ENCODE assay signal across 1 cellular context in the genomic region with DNA sequence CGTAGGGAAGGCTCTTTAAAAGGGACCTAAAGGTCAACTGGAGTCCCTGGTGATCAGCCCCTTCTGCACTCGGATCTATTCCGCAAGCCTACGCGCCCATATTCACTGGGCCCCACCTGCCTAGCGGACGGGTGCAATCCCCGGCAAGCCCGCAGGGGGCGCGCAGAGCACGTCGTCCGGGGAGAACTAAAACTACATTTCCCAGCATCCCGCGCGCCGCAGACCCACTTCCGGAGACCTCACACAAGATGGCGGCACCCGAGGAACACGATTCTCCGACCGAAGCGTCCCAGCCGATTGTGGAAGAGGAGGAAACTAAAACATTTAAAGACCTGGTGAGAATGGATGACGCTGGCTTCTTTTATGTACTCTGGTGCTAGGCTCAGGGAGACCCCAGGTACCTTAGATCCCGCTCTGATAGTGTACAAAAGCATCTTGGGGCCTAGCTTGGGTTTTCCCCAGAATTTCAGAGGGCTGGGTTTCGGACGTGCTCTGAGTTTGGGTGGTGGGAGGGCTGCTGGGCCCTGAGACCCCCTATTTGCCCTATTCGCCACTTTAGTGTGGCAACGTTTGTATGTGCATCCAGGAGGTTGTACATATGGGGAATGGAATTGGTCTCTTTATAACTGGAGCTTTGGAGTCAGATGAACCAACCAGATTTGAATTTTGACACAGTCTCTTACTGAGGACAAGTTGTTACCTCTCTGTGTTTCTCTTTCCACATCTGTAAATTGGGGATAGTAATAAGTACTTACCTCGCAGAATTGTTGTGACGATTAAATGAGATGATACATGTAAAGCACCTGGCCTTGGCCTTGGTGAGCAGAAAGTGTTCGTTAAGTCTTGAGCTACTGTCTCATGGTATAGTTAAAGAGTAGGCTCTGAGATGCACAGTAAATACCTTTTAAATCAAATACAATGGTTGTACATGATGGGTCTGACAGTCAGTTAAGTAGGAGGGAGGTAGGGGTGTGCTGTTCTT.
TF ChIP-seq lines count a peak whose summit lies in the region.

TSS of gene DDX47 (plus strand) at position 227 of the 982 bp plus-strand sequence. CDS start at position 249, 22 bp downstream.

TF ChIP-seq in HepG2, 621 proteins besides CTCF, POLR2A, EP300 and RAD21 (continued from another document and continues in another):
- TF ChIP-seq BCLAF1 (IDR thresholded peaks at IDR 0.05) (no peak), NCOA2 (CRISPR knock-in tag; IDR thresholded peaks at IDR 0.05) (0 out of 2 replicates have a peak, but pooled peaks have one; percentile 32), ZNF280D (CRISPR knock-in tag; IDR thresholded peaks at IDR 0.05) (no peak), ZFX (CRISPR knock-in tag; IDR thresholded peaks at IDR 0.05; ENCODE audit: low read depth) (peak; percentile 99), ZNF850 (CRISPR knock-in tag; conservative IDR thresholded peaks at IDR 0.05) (no peak), SALL2 (CRISPR knock-in tag; IDR thresholded peaks at IDR 0.05) (no peak), ESRRA (CRISPR knock-in tag; IDR thresholded peaks at IDR 0.05; ENCODE audit: low read depth) (0 out of 2 replicates have a peak, but pooled peaks have one; percentile 25), SNAPC5 (CRISPR knock-in tag; IDR thresholded peaks at IDR 0.05; ENCODE audit: borderline replicate concordance) (no peak), ZSCAN31 (CRISPR knock-in tag; IDR thresholded peaks at IDR 0.05; ENCODE audit: low read depth) (peak; percentile 72; the same call in 1 of the 2 replicates), ZBTB3 (CRISPR knock-in tag; IDR thresholded peaks at IDR 0.05; ENCODE audit: borderline replicate concordance, low read depth) (no peak; the same call in 1 of the 2 replicates), ZNF101 (CRISPR knock-in tag; IDR thresholded peaks at IDR 0.05; ENCODE audit: borderline replicate concordance, low read depth) (no peak), KLF9 (CRISPR knock-in tag; IDR thresholded peaks at IDR 0.05; ENCODE audit: low read depth) (no peak), ZFP36L2 (CRISPR knock-in tag; IDR thresholded peaks at IDR 0.05) (no peak; the same call in 1 of the 2 replicates), ZNF501 (CRISPR knock-in tag; IDR thresholded peaks at IDR 0.05) (peak; percentile 85), RFX5 (IDR thresholded peaks at IDR 0.05; ENCODE audit: low read depth, low read length) (no peak), ZNF383 (CRISPR knock-in tag; IDR thresholded peaks at IDR 0.05; ENCODE audit: borderline replicate concordance) (no peak), ZNF18 (CRISPR knock-in tag; IDR thresholded peaks at IDR 0.05; ENCODE audit: insufficient replicate concordance) (no peak), ZNF256 (CRISPR knock-in tag; conservative IDR thresholded peaks at IDR 0.05) (no peak), ZNF260 (CRISPR knock-in tag; IDR thresholded peaks at IDR 0.05; ENCODE audit: borderline replicate concordance, low read depth) (no peak), ZBTB1 (CRISPR knock-in tag; IDR thresholded peaks at IDR 0.05; ENCODE audit: borderline replicate concordance) (no peak), ZBED4 (CRISPR knock-in tag; IDR thresholded peaks at IDR 0.05; ENCODE audit: borderline replicate concordance) (no peak), ZNF577 (CRISPR knock-in tag; IDR thresholded peaks at IDR 0.05; ENCODE audit: borderline replicate concordance, low read depth) (no peak), THAP7 (CRISPR knock-in tag; IDR thresholded peaks at IDR 0.05) (peak; percentile 96), ZNF646 (CRISPR knock-in tag; IDR thresholded peaks at IDR 0.05) (no peak; the same call in 1 of the 2 replicates), RFXAP (CRISPR knock-in tag; IDR thresholded peaks at IDR 0.05; ENCODE audit: borderline replicate concordance) (peak; percentile 40; the same call in 1 of the 2 replicates), U2AF1 (optimal IDR thresholded peaks at IDR 0.05; ENCODE audit: low read depth, low read length) (no peak)
- TF ChIP-seq, protein P1, sequence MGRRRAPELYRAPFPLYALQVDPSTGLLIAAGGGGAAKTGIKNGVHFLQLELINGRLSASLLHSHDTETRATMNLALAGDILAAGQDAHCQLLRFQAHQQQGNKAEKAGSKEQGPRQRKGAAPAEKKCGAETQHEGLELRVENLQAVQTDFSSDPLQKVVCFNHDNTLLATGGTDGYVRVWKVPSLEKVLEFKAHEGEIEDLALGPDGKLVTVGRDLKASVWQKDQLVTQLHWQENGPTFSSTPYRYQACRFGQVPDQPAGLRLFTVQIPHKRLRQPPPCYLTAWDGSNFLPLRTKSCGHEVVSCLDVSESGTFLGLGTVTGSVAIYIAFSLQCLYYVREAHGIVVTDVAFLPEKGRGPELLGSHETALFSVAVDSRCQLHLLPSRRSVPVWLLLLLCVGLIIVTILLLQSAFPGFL (CRISPR knock-in tag; IDR thresholded peaks at IDR 0.05): no peak
